ENCODE assay signal across 16 cellular contexts in genomic region chr1:229208481-229208880, GRCh38.
DNase-seq lines count a peak whose midpoint lies in the region; ATAC-seq, FAIRE-seq and TF ChIP-seq lines count a peak whose summit lies in the region.
"Had no signal": no experiment of that assay in that cellular context is flagged by ENCODE, and none has a peak within 500 bp of the region (broad histone marks: within the 10 kb centered on the region; RNA-seq: fewer than 3 reads in every experiment).

No MANE protein-coding gene starts in this region.

- H3K9ac ChIP-seq in K562 (ENCODE audit: insufficient read depth in 1 of 2, low read depth in 2 of 2, low read length in 2 of 2) (no peak overlapping the region), smooth muscle cell (ENCODE audit: low read depth) (peak overlapping the region; percentile 7), MM.1S (ENCODE audit: low read length) (no peak overlapping the region)

- DNase-seq in DMS53 (lab: John Stamatoyannopoulos, UW) (peak; percentile 82), K562 (ENCODE audit: extremely low read depth in 1 of 4, low spot score in 3 of 4) (no peak), fibroblast of villous mesenchyme (ENCODE audit: low read depth) (peak; percentile 75), smooth muscle cell (lab: John Stamatoyannopoulos, UW; ENCODE audit: unreplicated experiment) (no peak), OCI-LY7 (ENCODE audit: low spot score) (no peak), OCI-M1 (lab: John Stamatoyannopoulos, UW) (no peak), MM.1S (no peak)
- DNase-seq: BE2C, NCI-H1436 treated with DMSO at 0.1 percent for 48 hours, NCI-H2081 treated with DMSO at 0.1 percent for 48 hours, NCI-H345, NCI-H69 had no signal

- TF ChIP-seq CTCF in K562 (IDR thresholded peaks at IDR 0.05 in 2 of 3, conservative IDR thresholded peaks at IDR 0.05 in 1 of 3; ENCODE audit: insufficient read depth in 2 of 3, low read depth in 1 of 3, low read length in 3 of 3) (no peak), fibroblast of villous mesenchyme (IDR thresholded peaks at IDR 0.05; ENCODE audit: insufficient read depth, low read depth, low read length) (no peak), smooth muscle cell (IDR thresholded peaks at IDR 0.05; ENCODE audit: borderline replicate concordance, insufficient read depth, poor library complexity, severe bottlenecking) (no peak), OCI-LY7 (conservative IDR thresholded peaks at IDR 0.05; ENCODE audit: low read length) (no peak), MM.1S (IDR thresholded peaks at IDR 0.05; ENCODE audit: low read length) (no peak)

- no peak for TF ChIP-seq EP300 in K562 (IDR thresholded peaks at IDR 0.05; ENCODE audit: low read length)

- no peak for FAIRE-seq in K562 (lab: Jason Lieb, UNC)
- FAIRE-seq: H54 had no signal

- no peak for TF ChIP-seq POLR2A in K562 (conservative IDR thresholded peaks at IDR 0.05)

- in situ Hi-C loops in K562 (cut with MboI), result no loop called here

- H3K9me2 ChIP-seq in OCI-LY7 (ENCODE audit: insufficient read depth, low read length) (no peaks in the 10 kb centered on the region), MM.1S (replicated peaks; ENCODE audit: insufficient read depth, low read length) (no peaks in the 10 kb centered on the region)

- H3F3A ChIP-seq in smooth muscle cell (ENCODE audit: low read depth), result peaks cover 36% of the 10 kb centered on the region
- no peaks in the 10 kb centered on the region for H3F3A ChIP-seq in MM.1S (ENCODE audit: insufficient read depth, low read length)

- H3K4me1 ChIP-seq in K562 (replicated peaks in 1 of 2; ENCODE audit: control insufficient read depth in 2 of 2, insufficient read depth in 2 of 2, low read length in 2 of 2) (peaks cover 0 to 6% of the 10 kb centered on the region in 2 experiments; a peak in 3 of 5 replicates), smooth muscle cell (ENCODE audit: low read depth) (peaks cover 25% of the 10 kb centered on the region), OCI-LY7 (ENCODE audit: insufficient read depth, low read length, poor library complexity, severe bottlenecking) (no peaks in the 10 kb centered on the region), MM.1S (ENCODE audit: low read length) (no peaks in the 10 kb centered on the region)

- ATAC-seq in K562 (no peak), GM18868 (IDR thresholded peaks at IDR 0.05; ENCODE audit: unreplicated experiment) (no peak)
- ATAC-seq: CD8-positive, alpha-beta T cell had no signal

- H3K4me2 ChIP-seq in K562 (ENCODE audit: insufficient read depth, low read length), result no peak overlapping the region
- peak overlapping the region; percentile 72 for H3K4me2 ChIP-seq in smooth muscle cell
- H3K4me2 ChIP-seq in OCI-LY7 (ENCODE audit: low read length), result no peak overlapping the region
- H3K4me2 ChIP-seq in MM.1S (ENCODE audit: low read depth, low read length), result no peak overlapping the region

- H2AFZ ChIP-seq in K562 (ENCODE audit: low read depth, low read length), result no peak overlapping the region
- no peak overlapping the region for H2AFZ ChIP-seq in smooth muscle cell (ENCODE audit: low read depth)
- no peak overlapping the region for H2AFZ ChIP-seq in OCI-LY7 (ENCODE audit: low read length)
- no peak overlapping the region for H2AFZ ChIP-seq in MM.1S (ENCODE audit: low read length)

- WGBS in K562 (ENCODE audit: insufficient coverage, low coverage, missing lambda C conversion rate), result 0% methylated on average over 3 of the region's 3 CpGs
- WGBS in smooth muscle cell (ENCODE audit: low lambda C conversion rate), result 47% methylated on average over 3 of the region's 3 CpGs

- H3K27me3 ChIP-seq in K562 (ENCODE audit: control insufficient read depth in 2 of 2, insufficient read depth in 2 of 2, low read length in 2 of 2) (peaks cover 0 to 38% of the 10 kb centered on the region in 2 experiments; a peak in 4 of 5 replicates), smooth muscle cell (ENCODE audit: low read depth) (no peaks in the 10 kb centered on the region), MM.1S (replicated peaks; ENCODE audit: insufficient read depth, low read length) (no peaks in the 10 kb centered on the region)
- H3K27me3 ChIP-seq: BE2C had no signal

- peaks cover 3% of the 10 kb centered on the region for H3K9me1 ChIP-seq in K562 (ENCODE audit: control insufficient read depth, insufficient read depth, low read length)

- intact Hi-C loops in K562 (cut with micrococcal nuclease) (no loop called here), OCI-LY7 (cut with micrococcal nuclease; ENCODE audit: unreplicated experiment) (no loop called here)

- H3K36me3 ChIP-seq in K562 (ENCODE audit: control insufficient read depth, insufficient read depth, low read length), result no peaks in the 10 kb centered on the region
- no peaks in the 10 kb centered on the region for H3K36me3 ChIP-seq in smooth muscle cell (ENCODE audit: low read depth)
- H3K36me3 ChIP-seq in OCI-LY7 (ENCODE audit: insufficient read depth, low read length), result no peaks in the 10 kb centered on the region
- H3K36me3 ChIP-seq in MM.1S (replicated peaks; ENCODE audit: insufficient read depth, low read length), result no peaks in the 10 kb centered on the region
- H3K36me3 ChIP-seq: BE2C had no signal

- BruUV-seq in K562 (replicated peaks; lab: Mats Ljungman, UMichigan) (no TSS peak), OCI-LY7 (replicated peaks; lab: Mats Ljungman, UMichigan) (no TSS peak)

- H3K79me2 ChIP-seq in K562 (ENCODE audit: control insufficient read depth, insufficient read depth, low read length) (no peaks in the 10 kb centered on the region), smooth muscle cell (ENCODE audit: low read depth) (no peaks in the 10 kb centered on the region), OCI-LY7 (ENCODE audit: insufficient read depth, low read depth, low read length) (no peaks in the 10 kb centered on the region), MM.1S (ENCODE audit: low read length) (no peaks in the 10 kb centered on the region)

- H4K20me1 ChIP-seq in K562 (replicated peaks; ENCODE audit: control insufficient read depth, insufficient read depth, low read length), result no peaks in the 10 kb centered on the region
- no peaks in the 10 kb centered on the region for H4K20me1 ChIP-seq in smooth muscle cell (ENCODE audit: low read depth)
- no peaks in the 10 kb centered on the region for H4K20me1 ChIP-seq in OCI-LY7 (ENCODE audit: insufficient read depth, low read length)
- no peaks in the 10 kb centered on the region for H4K20me1 ChIP-seq in MM.1S (ENCODE audit: insufficient read depth, low read length)

- H3K9me3 ChIP-seq in K562 (replicated peaks; ENCODE audit: control insufficient read depth, insufficient read depth, low read depth, low read length) (no peaks in the 10 kb centered on the region), smooth muscle cell (replicated peaks; ENCODE audit: low read depth) (no peaks in the 10 kb centered on the region), OCI-LY7 (ENCODE audit: low read length) (no peaks in the 10 kb centered on the region), MM.1S (replicated peaks; ENCODE audit: insufficient read depth, low read length) (no peaks in the 10 kb centered on the region)
- H3K9me3 ChIP-seq: BE2C had no signal

- CTCF ChIA-PET in K562 (lab: Yijun Ruan, JAX; ENCODE audit: low intra/inter-chr PET ratio), result no interaction called here
- CTCF ChIA-PET in OCI-LY7 (lab: Charles Lee; ENCODE audit: unreplicated experiment), result no interaction called here

- H3K4me3 ChIP-seq in K562 (no peak overlapping the region), fibroblast of villous mesenchyme (ENCODE audit: low read depth, low read length) (no peak overlapping the region), smooth muscle cell (no peak overlapping the region), OCI-LY7 (ENCODE audit: low read depth, low read length, poor library complexity, severe bottlenecking) (no peak overlapping the region), MM.1S (ENCODE audit: low read length) (no peak overlapping the region)
- H3K4me3 ChIP-seq: SK-N-MC had no signal

- H3K27ac ChIP-seq in K562 (ENCODE audit: extremely low read depth, low read depth, low read length) (no peak overlapping the region), smooth muscle cell (ENCODE audit: low read depth) (peak overlapping the region; percentile 97), OCI-LY7 (ENCODE audit: low read depth, low read length, poor library complexity, severe bottlenecking) (no peak overlapping the region), MM.1S (ENCODE audit: low read length) (no peak overlapping the region)
- H3K27ac ChIP-seq: SK-N-MC had no signal

- POLR2A ChIA-PET in K562 (lab: Yijun Ruan, JAX) (no interaction called here), OCI-LY7 (lab: Charles Lee) (interaction anchor here (0.6 kb wide), 1 partner anchor 16 kb away, joined by 3 read pairs; no protein-coding TSS in a partner anchor)

- no peak for TF ChIP-seq RAD21 in K562 (CRISPR knock-in tag; conservative IDR thresholded peaks at IDR 0.05 in 1 of 2, IDR thresholded peaks at IDR 0.05 in 1 of 2)

TF ChIP-seq in K562, 482 proteins besides CTCF, POLR2A, EP300 and RAD21 (continues in another document):
- 0 out of 4 replicates have a peak, but pooled peaks of 1 of the 2 experiments have one; percentile 33 for TF ChIP-seq TRIM24 (IDR thresholded peaks at IDR 0.05)
- TF ChIP-seq HNRNPL (IDR thresholded peaks at IDR 0.05; ENCODE audit: low read depth, low read length), result no peak
- peak; percentile 82 for TF ChIP-seq MAFG (tag; conservative IDR thresholded peaks at IDR 0.05)
- no peak for TF ChIP-seq ZC3H8 (IDR thresholded peaks at IDR 0.05)
- no peak for TF ChIP-seq SIN3A (IDR thresholded peaks at IDR 0.05; ENCODE audit: borderline replicate concordance in 2 of 2, control insufficient read depth in 1 of 2, low read depth in 2 of 2, low read length in 2 of 2)
- no peak for TF ChIP-seq LEF1 (IDR thresholded peaks at IDR 0.05)
- no peak for TF ChIP-seq NELFE (IDR thresholded peaks at IDR 0.05; ENCODE audit: insufficient read depth, insufficient read length)
- no peak for TF ChIP-seq SMAD1 (IDR thresholded peaks at IDR 0.05; ENCODE audit: low read depth, low read length, partially characterized antibody)
- peak; percentile 55; the same call in 1 of the 2 replicates for TF ChIP-seq C11orf30 (IDR thresholded peaks at IDR 0.05; ENCODE audit: low read depth)
- TF ChIP-seq POLR3A (IDR thresholded peaks at IDR 0.05; ENCODE audit: borderline replicate concordance, extremely low read depth, insufficient read depth, insufficient read length), result no peak
- peak; percentile 59; the same call in 1 of the 2 replicates for TF ChIP-seq MAFK (IDR thresholded peaks at IDR 0.05; ENCODE audit: low read length)
- no peak for TF ChIP-seq USF1 (CRISPR knock-in tag; IDR thresholded peaks at IDR 0.05)
- no peak for TF ChIP-seq CREM (IDR thresholded peaks at IDR 0.05; ENCODE audit: low read depth)
- no peak for TF ChIP-seq ZNF586 (CRISPR knock-in tag; conservative IDR thresholded peaks at IDR 0.05)
- peak; percentile 60; the same call in 1 of the 2 replicates for TF ChIP-seq MAFF (IDR thresholded peaks at IDR 0.05; ENCODE audit: low read length)

Comparison
In these comparisons a context has a peak if more than half of its experiments do, and no peak if none do; other contexts are left out.
1. DNase-seq: peak in DMS53 (single experiment) and fibroblast of villous mesenchyme (single experiment); none in K562 (0 of 4), smooth muscle cell (single experiment), OCI-LY7 (single experiment), OCI-M1 (single experiment) and MM.1S (single experiment).